In genomic region chr20:25390538-25391528, GRCh38 we compare ENCODE assay signal across 1 cellular context.
TF ChIP-seq lines count a peak whose summit lies in the region.

ABHD12 (minus strand) TSS chr20:25390835; CDS start chr20:25390703, 132 bp downstream.

TF ChIP-seq in HepG2, 621 proteins besides CTCF, POLR2A, EP300 and RAD21 (continued from another document and continues in another):
- TF ChIP-seq ZNF367 (CRISPR knock-in tag; IDR thresholded peaks at IDR 0.05; ENCODE audit: borderline replicate concordance) (no peak), ZNF414 (CRISPR knock-in tag; IDR thresholded peaks at IDR 0.05) (0 out of 2 replicates have a peak, but pooled peaks have one; percentile 63), CEBPG (CRISPR knock-in tag; IDR thresholded peaks at IDR 0.05) (peak; percentile 66), ZNF230 (CRISPR knock-in tag; IDR thresholded peaks at IDR 0.05) (peak; percentile 94), TMF1 (CRISPR knock-in tag; IDR thresholded peaks at IDR 0.05; ENCODE audit: low read depth) (peak; percentile 80), ZNF605 (CRISPR knock-in tag; IDR thresholded peaks at IDR 0.05) (peak; percentile 78), ZBTB42 (CRISPR knock-in tag; IDR thresholded peaks at IDR 0.05) (peak; percentile 92), ATAD3A (CRISPR knock-in tag; IDR thresholded peaks at IDR 0.05) (no peak), MXD4 (CRISPR knock-in tag; IDR thresholded peaks at IDR 0.05) (peak; percentile 57; the same call in 1 of the 2 replicates), ZNF318 (CRISPR knock-in tag; IDR thresholded peaks at IDR 0.05) (peak; percentile 93), THYN1 (CRISPR knock-in tag; IDR thresholded peaks at IDR 0.05; ENCODE audit: borderline replicate concordance, low read depth) (peak; percentile 59; the same call in 1 of the 2 replicates), SPEN (CRISPR knock-in tag; IDR thresholded peaks at IDR 0.05; ENCODE audit: low read depth) (peak; percentile 86), ZNF256 (CRISPR knock-in tag; conservative IDR thresholded peaks at IDR 0.05) (peak; percentile 86; the same call in 1 of the 2 replicates), ZSCAN30 (CRISPR knock-in tag; IDR thresholded peaks at IDR 0.05) (no peak), ZNF513 (CRISPR knock-in tag; conservative IDR thresholded peaks at IDR 0.05) (peak; percentile 59; the same call in 1 of the 2 replicates), KLF6 (CRISPR knock-in tag; IDR thresholded peaks at IDR 0.05) (peak; percentile 86), MEF2D (CRISPR knock-in tag; IDR thresholded peaks at IDR 0.05) (peak; percentile 67; the same call in 1 of the 2 replicates)
- TF ChIP-seq, protein P1, sequence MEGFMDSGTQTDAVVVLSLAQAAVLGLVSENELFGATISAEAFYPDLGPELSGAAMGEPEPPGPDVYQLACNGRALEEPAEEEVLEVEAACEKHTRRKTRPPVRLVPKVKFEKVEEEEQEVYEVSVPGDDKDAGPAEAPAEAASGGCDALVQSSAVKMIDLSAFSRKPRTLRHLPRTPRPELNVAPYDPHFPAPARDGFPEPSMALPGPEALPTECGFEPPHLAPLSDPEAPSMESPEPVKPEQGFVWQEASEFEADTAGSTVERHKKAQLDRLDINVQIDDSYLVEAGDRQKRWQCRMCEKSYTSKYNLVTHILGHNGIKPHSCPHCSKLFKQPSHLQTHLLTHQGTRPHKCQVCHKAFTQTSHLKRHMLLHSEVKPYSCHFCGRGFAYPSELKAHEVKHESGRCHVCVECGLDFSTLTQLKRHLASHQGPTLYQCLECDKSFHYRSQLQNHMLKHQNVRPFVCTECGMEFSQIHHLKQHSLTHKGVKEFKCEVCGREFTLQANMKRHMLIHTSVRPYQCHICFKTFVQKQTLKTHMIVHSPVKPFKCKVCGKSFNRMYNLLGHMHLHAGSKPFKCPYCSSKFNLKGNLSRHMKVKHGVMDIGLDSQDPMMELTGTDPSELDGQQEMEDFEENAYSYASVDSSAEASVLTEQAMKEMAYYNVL (CRISPR knock-in tag; IDR thresholded peaks at IDR 0.05; ENCODE audit: borderline replicate concordance): no peak; the same call in 1 of the 2 replicates
- TF ChIP-seq, protein P2, sequence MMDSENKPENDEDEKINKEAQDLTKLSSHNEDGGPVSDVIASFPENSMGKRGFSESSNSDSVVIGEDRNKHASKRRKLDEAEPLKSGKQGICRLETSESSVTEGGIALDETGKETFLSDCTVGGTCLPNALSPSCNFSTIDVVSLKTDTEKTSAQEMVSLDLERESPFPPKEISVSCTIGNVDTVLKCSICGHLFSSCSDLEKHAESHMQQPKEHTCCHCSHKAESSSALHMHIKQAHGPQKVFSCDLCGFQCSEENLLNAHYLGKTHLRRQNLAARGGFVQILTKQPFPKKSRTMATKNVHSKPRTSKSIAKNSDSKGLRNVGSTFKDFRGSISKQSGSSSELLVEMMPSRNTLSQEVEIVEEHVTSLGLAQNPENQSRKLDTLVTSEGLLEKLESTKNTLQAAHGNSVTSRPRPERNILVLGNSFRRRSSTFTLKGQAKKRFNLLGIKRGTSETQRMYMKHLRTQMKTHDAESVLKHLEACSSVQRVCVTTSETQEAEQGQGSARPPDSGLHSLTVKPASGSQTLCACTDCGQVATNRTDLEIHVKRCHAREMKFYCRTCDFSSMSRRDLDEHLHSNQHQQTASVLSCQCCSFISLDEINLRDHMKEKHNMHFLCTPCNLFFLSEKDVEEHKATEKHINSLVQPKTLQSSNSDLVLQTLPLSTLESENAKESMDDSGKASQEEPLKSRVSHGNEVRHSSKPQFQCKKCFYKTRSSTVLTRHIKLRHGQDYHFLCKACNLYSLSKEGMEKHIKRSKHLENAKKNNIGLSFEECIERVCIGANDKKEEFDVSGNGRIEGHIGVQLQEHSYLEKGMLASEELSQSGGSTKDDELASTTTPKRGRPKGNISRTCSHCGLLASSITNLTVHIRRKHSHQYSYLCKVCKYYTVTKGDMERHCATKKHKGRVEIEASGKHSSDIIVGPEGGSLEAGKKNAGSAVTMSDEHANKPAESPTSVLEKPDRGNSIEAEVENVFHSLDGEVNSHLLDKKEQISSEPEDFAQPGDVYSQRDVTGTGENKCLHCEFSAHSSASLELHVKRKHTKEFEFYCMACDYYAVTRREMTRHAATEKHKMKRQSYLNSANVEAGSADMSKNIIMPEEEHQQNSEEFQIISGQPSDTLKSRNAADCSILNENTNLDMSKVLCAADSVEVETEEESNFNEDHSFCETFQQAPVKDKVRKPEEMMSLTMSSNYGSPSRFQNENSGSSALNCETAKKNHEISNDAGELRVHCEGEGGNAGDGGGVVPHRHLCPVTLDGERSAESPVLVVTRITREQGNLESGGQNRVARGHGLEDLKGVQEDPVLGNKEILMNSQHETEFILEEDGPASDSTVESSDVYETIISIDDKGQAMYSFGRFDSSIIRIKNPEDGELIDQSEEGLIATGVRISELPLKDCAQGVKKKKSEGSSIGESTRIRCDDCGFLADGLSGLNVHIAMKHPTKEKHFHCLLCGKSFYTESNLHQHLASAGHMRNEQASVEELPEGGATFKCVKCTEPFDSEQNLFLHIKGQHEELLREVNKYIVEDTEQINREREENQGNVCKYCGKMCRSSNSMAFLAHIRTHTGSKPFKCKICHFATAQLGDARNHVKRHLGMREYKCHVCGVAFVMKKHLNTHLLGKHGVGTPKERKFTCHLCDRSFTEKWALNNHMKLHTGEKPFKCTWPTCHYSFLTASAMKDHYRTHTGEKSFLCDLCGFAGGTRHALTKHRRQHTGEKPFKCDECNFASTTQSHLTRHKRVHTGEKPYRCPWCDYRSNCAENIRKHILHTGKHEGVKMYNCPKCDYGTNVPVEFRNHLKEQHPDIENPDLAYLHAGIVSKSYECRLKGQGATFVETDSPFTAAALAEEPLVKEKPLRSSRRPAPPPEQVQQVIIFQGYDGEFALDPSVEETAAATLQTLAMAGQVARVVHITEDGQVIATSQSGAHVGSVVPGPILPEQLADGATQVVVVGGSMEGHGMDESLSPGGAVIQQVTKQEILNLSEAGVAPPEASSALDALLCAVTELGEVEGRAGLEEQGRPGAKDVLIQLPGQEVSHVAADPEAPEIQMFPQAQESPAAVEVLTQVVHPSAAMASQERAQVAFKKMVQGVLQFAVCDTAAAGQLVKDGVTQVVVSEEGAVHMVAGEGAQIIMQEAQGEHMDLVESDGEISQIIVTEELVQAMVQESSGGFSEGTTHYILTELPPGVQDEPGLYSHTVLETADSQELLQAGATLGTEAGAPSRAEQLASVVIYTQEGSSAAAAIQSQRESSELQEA (CRISPR knock-in tag; IDR thresholded peaks at IDR 0.05; ENCODE audit: not compliant biosample characterization): peak; percentile 56
- TF ChIP-seq, protein P3, sequence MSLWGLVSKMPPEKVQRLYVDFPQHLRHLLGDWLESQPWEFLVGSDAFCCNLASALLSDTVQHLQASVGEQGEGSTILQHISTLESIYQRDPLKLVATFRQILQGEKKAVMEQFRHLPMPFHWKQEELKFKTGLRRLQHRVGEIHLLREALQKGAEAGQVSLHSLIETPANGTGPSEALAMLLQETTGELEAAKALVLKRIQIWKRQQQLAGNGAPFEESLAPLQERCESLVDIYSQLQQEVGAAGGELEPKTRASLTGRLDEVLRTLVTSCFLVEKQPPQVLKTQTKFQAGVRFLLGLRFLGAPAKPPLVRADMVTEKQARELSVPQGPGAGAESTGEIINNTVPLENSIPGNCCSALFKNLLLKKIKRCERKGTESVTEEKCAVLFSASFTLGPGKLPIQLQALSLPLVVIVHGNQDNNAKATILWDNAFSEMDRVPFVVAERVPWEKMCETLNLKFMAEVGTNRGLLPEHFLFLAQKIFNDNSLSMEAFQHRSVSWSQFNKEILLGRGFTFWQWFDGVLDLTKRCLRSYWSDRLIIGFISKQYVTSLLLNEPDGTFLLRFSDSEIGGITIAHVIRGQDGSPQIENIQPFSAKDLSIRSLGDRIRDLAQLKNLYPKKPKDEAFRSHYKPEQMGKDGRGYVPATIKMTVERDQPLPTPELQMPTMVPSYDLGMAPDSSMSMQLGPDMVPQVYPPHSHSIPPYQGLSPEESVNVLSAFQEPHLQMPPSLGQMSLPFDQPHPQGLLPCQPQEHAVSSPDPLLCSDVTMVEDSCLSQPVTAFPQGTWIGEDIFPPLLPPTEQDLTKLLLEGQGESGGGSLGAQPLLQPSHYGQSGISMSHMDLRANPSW (CRISPR knock-in tag; IDR thresholded peaks at IDR 0.05; ENCODE audit: borderline replicate concordance): 0 out of 2 replicates have a peak, but pooled peaks have one; percentile 38
- TF ChIP-seq, protein P4, sequence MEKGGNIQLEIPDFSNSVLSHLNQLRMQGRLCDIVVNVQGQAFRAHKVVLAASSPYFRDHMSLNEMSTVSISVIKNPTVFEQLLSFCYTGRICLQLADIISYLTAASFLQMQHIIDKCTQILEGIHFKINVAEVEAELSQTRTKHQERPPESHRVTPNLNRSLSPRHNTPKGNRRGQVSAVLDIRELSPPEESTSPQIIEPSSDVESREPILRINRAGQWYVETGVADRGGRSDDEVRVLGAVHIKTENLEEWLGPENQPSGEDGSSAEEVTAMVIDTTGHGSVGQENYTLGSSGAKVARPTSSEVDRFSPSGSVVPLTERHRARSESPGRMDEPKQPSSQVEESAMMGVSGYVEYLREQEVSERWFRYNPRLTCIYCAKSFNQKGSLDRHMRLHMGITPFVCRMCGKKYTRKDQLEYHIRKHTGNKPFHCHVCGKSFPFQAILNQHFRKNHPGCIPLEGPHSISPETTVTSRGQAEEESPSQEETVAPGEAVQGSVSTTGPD (CRISPR knock-in tag; IDR thresholded peaks at IDR 0.05): no peak
- TF ChIP-seq, protein P5, sequence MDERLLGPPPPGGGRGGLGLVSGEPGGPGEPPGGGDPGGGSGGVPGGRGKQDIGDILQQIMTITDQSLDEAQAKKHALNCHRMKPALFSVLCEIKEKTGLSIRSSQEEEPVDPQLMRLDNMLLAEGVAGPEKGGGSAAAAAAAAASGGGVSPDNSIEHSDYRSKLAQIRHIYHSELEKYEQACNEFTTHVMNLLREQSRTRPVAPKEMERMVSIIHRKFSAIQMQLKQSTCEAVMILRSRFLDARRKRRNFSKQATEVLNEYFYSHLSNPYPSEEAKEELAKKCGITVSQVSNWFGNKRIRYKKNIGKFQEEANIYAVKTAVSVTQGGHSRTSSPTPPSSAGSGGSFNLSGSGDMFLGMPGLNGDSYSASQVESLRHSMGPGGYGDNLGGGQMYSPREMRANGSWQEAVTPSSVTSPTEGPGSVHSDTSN (CRISPR knock-in tag; IDR thresholded peaks at IDR 0.05): no peak
